ENCODE assay signal across 8 cellular contexts in the genomic region with DNA sequence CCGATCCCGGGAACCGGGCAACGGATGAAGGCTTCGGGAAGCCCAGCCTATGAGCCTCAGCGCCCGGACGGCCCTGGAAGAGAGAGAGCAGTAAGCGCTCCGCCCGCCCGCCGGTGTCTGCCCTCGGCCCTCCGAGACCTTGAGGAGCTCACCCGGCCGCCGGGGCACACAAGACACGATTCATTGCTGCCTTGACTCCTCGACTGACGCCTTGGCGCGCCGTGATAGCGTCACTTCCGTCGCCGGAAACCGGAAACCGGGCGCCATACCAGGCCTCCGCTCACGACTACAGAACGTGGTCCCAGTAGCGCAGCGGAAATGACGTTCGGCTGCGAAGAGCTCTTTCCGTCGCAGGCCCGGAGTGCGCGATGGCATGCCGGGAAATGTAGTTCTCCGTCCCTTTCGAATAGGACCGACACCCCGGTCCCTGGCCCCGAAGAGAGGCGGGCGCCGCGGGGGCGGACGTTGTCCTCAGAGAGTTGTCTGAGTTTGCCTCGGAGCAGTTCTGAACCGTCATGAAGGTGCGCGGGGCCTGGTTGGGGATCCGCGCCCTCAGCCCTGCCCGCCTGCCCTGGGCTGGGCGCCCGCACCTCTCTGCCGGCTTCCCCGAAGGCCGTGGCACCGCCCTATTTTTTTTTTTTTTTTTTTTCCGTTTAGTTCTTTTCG. TPM values are rescaled to one million over a fixed set of nuclear protein-coding genes. Genes with fewer than 3 reads are reported as not detected.
A peak's percentile ranks its signal among the peaks of the same experiment; 100 is the strongest.
DNase-seq lines count a peak whose midpoint lies in the region; ATAC-seq and TF ChIP-seq lines count a peak whose summit lies in the region.

UQCC4 (minus strand) TSS at position 208 of the 666 bp plus-strand sequence; CDS start at position 184, 24 bp downstream.

- peaks cover 29% of the 10 kb centered on the region for H3K4me1 Mint-ChIP-seq in CD8-positive, alpha-beta T cell (ENCODE audit: low read depth)

- POLR2A ChIA-PET in CD8-positive, alpha-beta T cell (lab: Charles Lee): interaction anchor here (0.7 to 2.3 kb wide), 20 partner anchors 10 to 1262 kb away, joined by 3 to 9 read pairs (median 4); partner anchors contain the start of genes CRAMP1, FAHD1, HAGH and IFT140

- peak; percentile 84 for ATAC-seq in CD8-positive, alpha-beta T cell
- peak; percentile 87 for ATAC-seq in GM19467 (IDR thresholded peaks at IDR 0.05; ENCODE audit: unreplicated experiment)

- H3K27me3 Mint-ChIP-seq in CD8-positive, alpha-beta T cell (ENCODE audit: low read depth): no peaks in the 10 kb centered on the region

- no peaks in the 10 kb centered on the region for H3K9me3 Mint-ChIP-seq in CD8-positive, alpha-beta T cell

- peak within 1 kb of the TSS; percentile 94 for H3K27ac Mint-ChIP-seq in CD8-positive, alpha-beta T cell

- no peaks in the 10 kb centered on the region for H3K36me3 ChIP-seq in CD8-positive, alpha-beta T cell (ENCODE audit: insufficient read depth, low read length)

- no peak for TF ChIP-seq CTCF in CD8-positive, alpha-beta T cell (IDR thresholded peaks at IDR 0.05)

- CTCF ChIA-PET in CD8-positive, alpha-beta T cell (lab: Charles Lee): interaction anchor here (0.7 to 1.5 kb wide), 2 partner anchors 118 kb away, joined by 3 to 5 read pairs; no protein-coding TSS in a partner anchor

- peak within 1 kb of the TSS; percentile 85 for H3K4me3 ChIP-seq in CD8-positive, alpha-beta T cell (ENCODE audit: low read depth, low read length)

- peak within 1 kb of the TSS; percentile 92 for H3K4me3 Mint-ChIP-seq in CD8-positive, alpha-beta T cell

- H3K36me3 Mint-ChIP-seq in CD8-positive, alpha-beta T cell: peaks cover 7% of the 10 kb centered on the region

- DNase-seq in CD8-positive, alpha-beta T cell: peak; percentile 97 to 100 (median 99)
- DNase-seq in HS-27A (ENCODE audit: low read depth) (peak; percentile 96), NK-92 (lab: John Stamatoyannopoulos, UW; ENCODE audit: unreplicated experiment) (peak; percentile 95), lung microvascular endothelial cell (ENCODE audit: low read depth in 2 of 2) (peak; percentile 100)
- peak; percentile 100 for DNase-seq in activated CD8-positive, alpha-beta memory T cell treated with anti-CD3 and anti-CD28 coated beads for 24 hours
- peak; percentile 98 for DNase-seq in effector CD8-positive, alpha-beta T cell (lab: John Stamatoyannopoulos, UW)
- peak; percentile 98 to 99 (median 98) for DNase-seq in stimulated activated CD4-positive, alpha-beta T cell treated with anti-CD3 and anti-CD28 coated beads, TNF-alpha, amount 100 ng/mL, for 48 hours (ENCODE audit: low read depth in 3 of 3)

- intact Hi-C loops in CD8-positive, alpha-beta T cell (cut with DNase I, micrococcal nuclease): loop anchor here (1.0 to 5.0 kb wide), 18 partner anchors 12 to 1252 kb away; partner anchors contain the start of genes CLCN7 (in 2 of the 2), EME2 (in 2 of the 2), MAPK8IP3 (in 2 of the 2) and MRPS34 (in 2 of the 2)

- H3K9me3 ChIP-seq in CD8-positive, alpha-beta T cell (ENCODE audit: low read length): no peaks in the 10 kb centered on the region

- H3K27ac ChIP-seq in CD8-positive, alpha-beta T cell (ENCODE audit: low read depth, low read length): peak within 1 kb of the TSS; percentile 81

- H3K27me3 ChIP-seq in CD8-positive, alpha-beta T cell (ENCODE audit: insufficient read depth, low read length): no peaks in the 10 kb centered on the region

- H3K4me1 ChIP-seq in CD8-positive, alpha-beta T cell (ENCODE audit: insufficient read depth, low read length): peaks cover 17% of the 10 kb centered on the region

RNA-seq across cellular contexts. Expression of gene UQCC4, which starts in this region (rescaled TPM):
- 10 to 100 TPM in 1 of 2 experiments, 1 to 10 TPM in 1; 8.1 to 10.3 TPM for total RNA-seq in CD8-positive, alpha-beta T cell
- 12.9 and 18.5 TPM in 2 replicates for total RNA-seq in lung microvascular endothelial cell

Comparison
In these comparisons a context has a peak if more than half of its experiments do, and no peak if none do; other contexts are left out.
1. Peak in every context shown above with its lines: DNase-seq, ATAC-seq, H3K4me3 ChIP-seq and H3K27ac ChIP-seq.